ENCODE assay signal across 14 cellular contexts in genomic region chr9:4073371-4073770, GRCh38.
DNase-seq lines count a peak whose midpoint lies in the region; ATAC-seq and TF ChIP-seq lines count a peak whose summit lies in the region.
"Had no signal": no experiment of that assay in that cellular context is flagged by ENCODE, and none has a peak within 500 bp of the region (broad histone marks: within the 10 kb centered on the region; RNA-seq: fewer than 3 reads in every experiment).

No MANE protein-coding gene starts in this region.

- H3K27ac ChIP-seq in AG04450 (ENCODE audit: low read depth, low read length) (no peak overlapping the region), foreskin keratinocyte (no peak overlapping the region)
- H3K27ac ChIP-seq: testis had no signal

- ATAC-seq in foreskin keratinocyte (peak; percentile 57), GM18909 (IDR thresholded peaks at IDR 0.05; ENCODE audit: poor library complexity, unreplicated experiment) (no peak)
- ATAC-seq in activated CD4-positive, CD25-positive, alpha-beta regulatory T cell treated with anti-CD3 and anti-CD28 coated beads, Interleukin-2, amount 50 U/mL, for 24 hours = no peak

- POLR2A ChIA-PET in AG04450 (lab: Yijun Ruan, JAX) = no interaction called here

- DNase-seq in AG04450 (ENCODE audit: low read depth, low spot score) (no peak), SK-MEL-5 (ENCODE audit: low read depth, low spot score) (peak; percentile 49), foreskin keratinocyte (no peak), Ammon's horn (ENCODE audit: low spot score) (no peak), medulla oblongata (ENCODE audit: extremely low spot score) (no peak)
- DNase-seq: activated gamma-delta T cell; immature natural killer cell; NCI-H524 treated with DMSO at 0.1 percent for 48 hours; stimulated activated CD4-positive, alpha-beta T cell treated with anti-CD3 and anti-CD28 coated beads, Interleukin-4, amount 100 ng/mL, for 4 hours; T-helper 9 cell; testis had no signal

- CTCF ChIA-PET in AG04450 (lab: Charles Lee) = interaction anchor here (0.8 kb wide), 1 partner anchor 335 kb away, joined by 3 read pairs; no protein-coding TSS in a partner anchor

- peak; percentile 40 for TF ChIP-seq CTCF in AG04450 (IDR thresholded peaks at IDR 0.05; ENCODE audit: low read depth, low read length)
- peak; percentile 39; the same call in 1 of the 2 replicates for TF ChIP-seq CTCF in GM12875 (IDR thresholded peaks at IDR 0.05; ENCODE audit: borderline replicate concordance, insufficient read depth, low read depth, low read length)
- TF ChIP-seq CTCF in foreskin keratinocyte (conservative IDR thresholded peaks at IDR 0.05) = peak; percentile 53

- in situ Hi-C loops in SK-MEL-5 (cut with HindIII; ENCODE audit: low pct_unique_long_range_greater_than_20kb, low sequenced_read_pairs) = no loop called here

- H3K4me3 ChIP-seq in AG04450 (ENCODE audit: low read depth, low read length) = no peak overlapping the region
- no peak overlapping the region for H3K4me3 ChIP-seq in GM12875 (ENCODE audit: low read depth, low read length)
- H3K4me3 ChIP-seq: testis had no signal

- H3K9me3 ChIP-seq in AG04450 (ENCODE audit: control insufficient read depth, insufficient read depth, low read length) = no peaks in the 10 kb centered on the region
- H3K9me3 ChIP-seq: testis had no signal

- H3K4me1 ChIP-seq in foreskin keratinocyte = no peaks in the 10 kb centered on the region

- H3K27me3 ChIP-seq in AG04450 (ENCODE audit: control insufficient read depth, insufficient read depth, low read length) (no peaks in the 10 kb centered on the region), foreskin keratinocyte (no peaks in the 10 kb centered on the region)
- H3K27me3 ChIP-seq: testis had no signal
